16 cellular contexts compared by ENCODE assay signal in the genomic region with DNA sequence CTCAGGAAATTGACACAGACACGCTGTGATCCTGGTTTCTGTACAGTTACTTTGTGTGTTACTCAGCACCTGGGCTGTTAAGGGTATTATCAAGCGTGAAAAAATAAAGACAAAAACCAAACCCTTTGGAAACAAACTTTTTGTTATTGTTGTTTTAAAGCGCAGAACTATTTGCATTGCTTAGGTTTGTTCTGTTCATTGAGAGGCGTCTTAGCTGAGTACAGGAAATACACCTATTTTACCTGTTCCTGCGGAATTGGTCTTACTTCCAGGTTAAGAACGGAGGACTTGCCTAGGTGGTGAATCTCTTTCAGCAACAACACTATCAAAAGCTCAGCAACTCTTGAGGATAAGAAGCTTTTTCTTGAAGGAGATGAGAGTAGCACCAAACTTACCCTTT. TPM values are rescaled to one million over a fixed set of nuclear protein-coding genes. Genes with fewer than 3 reads are reported as not detected.
DNase-seq lines count a peak whose midpoint lies in the region; ATAC-seq and TF ChIP-seq lines count a peak whose summit lies in the region.
"Had no signal": no experiment of that assay in that cellular context is flagged by ENCODE, and none has a peak within 500 bp of the region (broad histone marks: within the 10 kb centered on the region; RNA-seq: fewer than 3 reads in every experiment).

No MANE protein-coding gene starts in this region.

- no peaks in the 10 kb centered on the region for H3K36me3 Mint-ChIP-seq in mesothelial cell of epicardium
- H3K36me3 Mint-ChIP-seq in Caco-2 (ENCODE audit: insufficient read depth, unreplicated experiment), result no peaks in the 10 kb centered on the region

- peaks cover 23% of the 10 kb centered on the region for H3K4me1 Mint-ChIP-seq in mesothelial cell of epicardium
- no peaks in the 10 kb centered on the region for H3K4me1 Mint-ChIP-seq in Caco-2 (ENCODE audit: low read depth, unreplicated experiment)

- peak overlapping the region; percentile 48 for H3K4me3 ChIP-seq in BE2C (ENCODE audit: low read depth, low read length)
- H3K4me3 ChIP-seq in Caco-2 (ENCODE audit: low read depth, low read length), result no peak overlapping the region
- H3K4me3 ChIP-seq: mucosa of descending colon, psoas muscle, SJSA1 had no signal

- H3K27ac ChIP-seq in cingulate gyrus (ENCODE audit: low read depth, low read length), result peak overlapping the region; percentile 91
- H3K27ac ChIP-seq: psoas muscle, SJSA1, suprapubic skin had no signal

- H3K27me3 Mint-ChIP-seq in mesothelial cell of epicardium (ENCODE audit: low read depth) (peaks cover 53% of the 10 kb centered on the region), Caco-2 (ENCODE audit: insufficient read depth, unreplicated experiment) (no peaks in the 10 kb centered on the region)

- CTCF ChIA-PET in Caco-2 (lab: Charles Lee), result no interaction called here

- H3K9me3 ChIP-seq in BE2C (no peaks in the 10 kb centered on the region), Caco-2 (no peaks in the 10 kb centered on the region)
- H3K9me3 ChIP-seq: mucosa of descending colon, psoas muscle, SJSA1, suprapubic skin had no signal

- H3K27me3 ChIP-seq in BE2C, result peaks cover 24% of the 10 kb centered on the region
- no peaks in the 10 kb centered on the region for H3K27me3 ChIP-seq in Caco-2 (replicated peaks; ENCODE audit: control insufficient read depth, insufficient read depth, low read length)

- no TSS peak for BruUV-seq in Caco-2 (replicated peaks; lab: Mats Ljungman, UMichigan)

- H3K36me3 ChIP-seq in BE2C, result no peaks in the 10 kb centered on the region
- no peaks in the 10 kb centered on the region for H3K36me3 ChIP-seq in Caco-2 (ENCODE audit: control insufficient read depth, insufficient read depth, low read length)
- H3K36me3 ChIP-seq: SJSA1, suprapubic skin had no signal

- H3K4me3 Mint-ChIP-seq in mesothelial cell of epicardium (peak overlapping the region; percentile 76), Caco-2 (ENCODE audit: unreplicated experiment) (no peak overlapping the region)
- H3K4me3 Mint-ChIP-seq: effector memory CD8-positive, alpha-beta T cell had no signal

- H3K27ac Mint-ChIP-seq in mesothelial cell of epicardium (no peak overlapping the region), Caco-2 (ENCODE audit: unreplicated experiment) (no peak overlapping the region)
- H3K27ac Mint-ChIP-seq: effector memory CD8-positive, alpha-beta T cell had no signal

- no peak for DNase-seq in BE2C
- peak; percentile 18 for DNase-seq in LoVo (ENCODE audit: low spot score)
- DNase-seq in mesothelial cell of epicardium (ENCODE audit: low spot score in 2 of 2, unreplicated experiment in 2 of 2), result no peak
- DNase-seq in NCI-H1436 (lab: John Stamatoyannopoulos, UW), result no peak
- no peak for DNase-seq in Caco-2
- no peak for DNase-seq in Kasumi-1 (lab: John Stamatoyannopoulos, UW)
- DNase-seq: activated gamma-delta T cell; effector memory CD8-positive, alpha-beta T cell; NCI-H2029 had no signal

- intact Hi-C loops in Caco-2 (cut with micrococcal nuclease; ENCODE audit: unreplicated experiment), result no loop called here

- H3K4me1 ChIP-seq in BE2C, result no peaks in the 10 kb centered on the region
- H3K4me1 ChIP-seq in Caco-2, result no peaks in the 10 kb centered on the region
- H3K4me1 ChIP-seq: psoas muscle, SJSA1, suprapubic skin had no signal

- POLR2A ChIA-PET in Caco-2 (lab: Charles Lee), result no interaction called here

- ATAC-seq in GM19023 (IDR thresholded peaks at IDR 0.05; ENCODE audit: unreplicated experiment), result no peak
- ATAC-seq: effector memory CD8-positive, alpha-beta T cell; mucosa of descending colon; psoas muscle had no signal

- no peak for TF ChIP-seq CTCF in BE2C (IDR thresholded peaks at IDR 0.05; ENCODE audit: low read depth, low read length)
- TF ChIP-seq CTCF in mesothelial cell of epicardium (IDR thresholded peaks at IDR 0.05; ENCODE audit: unreplicated experiment), result no peak
- no peak for TF ChIP-seq CTCF in Caco-2 (IDR thresholded peaks at IDR 0.05; ENCODE audit: insufficient read depth in 1 of 2, low read depth in 1 of 2, low read length in 1 of 2, severe bottlenecking in 1 of 2, unreplicated experiment in 1 of 2)

- H3K9me3 Mint-ChIP-seq in mesothelial cell of epicardium (no peaks in the 10 kb centered on the region), Caco-2 (ENCODE audit: unreplicated experiment) (peaks cover 9% of the 10 kb centered on the region)

RNA-seq across cellular contexts. Expression of gene FUT9, which starts 1.0 kb away (rescaled TPM):
- 0.05 TPM for polyA plus RNA-seq in BE2C (2012; ENCODE audit: insufficient read depth, insufficient read length, low read depth)
- total RNA-seq in mesothelial cell of epicardium (2.7 to 3.1 TPM (median 3.0 TPM) in 3 replicates), Caco-2 (2022) (0.11 and 0.12 TPM in 2 replicates)
- total RNA-seq: fibroblast of villous mesenchyme, psoas muscle, SJSA1 had no signal
